In the genomic region with DNA sequence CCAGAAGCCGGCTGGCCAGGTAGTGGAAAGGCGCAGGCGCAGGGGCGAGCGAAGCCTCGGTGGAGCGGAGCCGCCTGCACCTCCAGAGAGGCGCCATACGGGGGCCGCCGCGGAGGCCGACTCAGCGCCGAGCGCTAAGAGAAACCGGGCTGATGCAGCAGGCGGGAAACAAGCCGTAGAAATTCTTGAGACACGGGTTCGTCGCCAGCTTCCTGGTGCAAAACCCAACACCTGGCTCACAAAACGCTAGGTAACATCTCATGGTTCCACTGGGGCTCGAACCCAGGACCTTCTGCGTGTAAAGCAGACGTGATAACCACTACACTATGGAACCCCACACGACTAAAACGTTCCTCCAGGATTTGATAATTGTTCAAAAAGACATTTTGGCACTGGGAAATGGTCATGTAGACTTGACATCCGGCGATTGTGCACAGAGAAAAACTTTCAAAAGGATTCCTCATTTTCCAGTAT, we compare ENCODE assay signal across 1 cellular context.
TF ChIP-seq lines count a peak whose summit lies in the region.

No MANE protein-coding gene starts in this region.

TF ChIP-seq in HepG2, 621 proteins besides CTCF, POLR2A, EP300 and RAD21 (continued from another document and continues in another):
- TF ChIP-seq, protein P1, sequence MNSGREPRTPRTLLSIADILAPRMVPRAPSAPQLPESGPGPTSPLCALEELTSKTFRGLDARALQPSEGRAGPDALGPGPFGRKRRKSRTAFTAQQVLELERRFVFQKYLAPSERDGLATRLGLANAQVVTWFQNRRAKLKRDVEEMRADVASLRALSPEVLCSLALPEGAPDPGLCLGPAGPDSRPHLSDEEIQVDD (CRISPR knock-in tag; IDR thresholded peaks at IDR 0.05; ENCODE audit: borderline replicate concordance) = no peak
- TF ChIP-seq, protein P2, sequence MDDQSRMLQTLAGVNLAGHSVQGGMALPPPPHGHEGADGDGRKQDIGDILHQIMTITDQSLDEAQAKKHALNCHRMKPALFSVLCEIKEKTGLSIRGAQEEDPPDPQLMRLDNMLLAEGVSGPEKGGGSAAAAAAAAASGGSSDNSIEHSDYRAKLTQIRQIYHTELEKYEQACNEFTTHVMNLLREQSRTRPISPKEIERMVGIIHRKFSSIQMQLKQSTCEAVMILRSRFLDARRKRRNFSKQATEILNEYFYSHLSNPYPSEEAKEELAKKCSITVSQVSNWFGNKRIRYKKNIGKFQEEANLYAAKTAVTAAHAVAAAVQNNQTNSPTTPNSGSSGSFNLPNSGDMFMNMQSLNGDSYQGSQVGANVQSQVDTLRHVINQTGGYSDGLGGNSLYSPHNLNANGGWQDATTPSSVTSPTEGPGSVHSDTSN (CRISPR knock-in tag; IDR thresholded peaks at IDR 0.05; ENCODE audit: borderline replicate concordance) = no peak
- TF ChIP-seq ARNT2 (CRISPR knock-in tag; IDR thresholded peaks at IDR 0.05; ENCODE audit: low read depth) (no peak), JDP2 (CRISPR knock-in tag; IDR thresholded peaks at IDR 0.05; ENCODE audit: borderline replicate concordance) (no peak), REL (CRISPR knock-in tag; conservative IDR thresholded peaks at IDR 0.05) (no peak; the same call in 1 of the 2 replicates), ZNF7 (CRISPR knock-in tag; IDR thresholded peaks at IDR 0.05) (no peak), NPAS2 (CRISPR knock-in tag; IDR thresholded peaks at IDR 0.05; ENCODE audit: borderline replicate concordance) (no peak), ZNF572 (CRISPR knock-in tag; IDR thresholded peaks at IDR 0.05) (no peak), ZBTB42 (CRISPR knock-in tag; IDR thresholded peaks at IDR 0.05) (0 out of 2 replicates have a peak, but pooled peaks have one; percentile 67), MTA1 (CRISPR knock-in tag; IDR thresholded peaks at IDR 0.05; ENCODE audit: borderline replicate concordance) (peak; percentile 84; the same call in 1 of the 2 replicates), KAT8 (CRISPR knock-in tag; IDR thresholded peaks at IDR 0.05) (peak; percentile 74), ZNF552 (CRISPR knock-in tag; IDR thresholded peaks at IDR 0.05; ENCODE audit: borderline replicate concordance) (peak; percentile 40; the same call in 1 of the 2 replicates), ZNF143 (CRISPR knock-in tag; IDR thresholded peaks at IDR 0.05) (no peak), TOE1 (CRISPR knock-in tag; IDR thresholded peaks at IDR 0.05) (no peak), TBX3 (IDR thresholded peaks at IDR 0.05; ENCODE audit: borderline replicate concordance) (no peak), CREB1 (IDR thresholded peaks at IDR 0.05) (peak; percentile 36; the same call in 1 of the 2 replicates), CREB1 (CRISPR knock-in tag; IDR thresholded peaks at IDR 0.05) (peak; percentile 82), RXRB (CRISPR knock-in tag; IDR thresholded peaks at IDR 0.05; ENCODE audit: borderline replicate concordance) (peak; percentile 49; the same call in 1 of the 2 replicates), SIX1 (CRISPR knock-in tag; IDR thresholded peaks at IDR 0.05; ENCODE audit: borderline replicate concordance) (no peak), SETDB1 (CRISPR knock-in tag; IDR thresholded peaks at IDR 0.05; ENCODE audit: borderline replicate concordance) (no peak), ZNF484 (CRISPR knock-in tag; IDR thresholded peaks at IDR 0.05; ENCODE audit: borderline replicate concordance, low read depth) (no peak), ZNF234 (CRISPR knock-in tag; conservative IDR thresholded peaks at IDR 0.05) (0 out of 2 replicates have a peak, but pooled peaks have one; percentile 20), ZNF841 (CRISPR knock-in tag; IDR thresholded peaks at IDR 0.05; ENCODE audit: borderline replicate concordance) (no peak), MXI1 (IDR thresholded peaks at IDR 0.05; ENCODE audit: borderline replicate concordance, low read depth, low read length) (no peak; the same call in 2 of the 3 replicates), ZFX (CRISPR knock-in tag; IDR thresholded peaks at IDR 0.05; ENCODE audit: low read depth) (peak; percentile 42; the same call in 1 of the 2 replicates)
- TF ChIP-seq, protein P3, sequence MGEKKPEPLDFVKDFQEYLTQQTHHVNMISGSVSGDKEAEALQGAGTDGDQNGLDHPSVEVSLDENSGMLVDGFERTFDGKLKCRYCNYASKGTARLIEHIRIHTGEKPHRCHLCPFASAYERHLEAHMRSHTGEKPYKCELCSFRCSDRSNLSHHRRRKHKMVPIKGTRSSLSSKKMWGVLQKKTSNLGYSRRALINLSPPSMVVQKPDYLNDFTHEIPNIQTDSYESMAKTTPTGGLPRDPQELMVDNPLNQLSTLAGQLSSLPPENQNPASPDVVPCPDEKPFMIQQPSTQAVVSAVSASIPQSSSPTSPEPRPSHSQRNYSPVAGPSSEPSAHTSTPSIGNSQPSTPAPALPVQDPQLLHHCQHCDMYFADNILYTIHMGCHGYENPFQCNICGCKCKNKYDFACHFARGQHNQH (CRISPR knock-in tag; IDR thresholded peaks at IDR 0.05) = peak; percentile 83; the same call in 1 of the 2 replicates
- TF ChIP-seq, protein P4, sequence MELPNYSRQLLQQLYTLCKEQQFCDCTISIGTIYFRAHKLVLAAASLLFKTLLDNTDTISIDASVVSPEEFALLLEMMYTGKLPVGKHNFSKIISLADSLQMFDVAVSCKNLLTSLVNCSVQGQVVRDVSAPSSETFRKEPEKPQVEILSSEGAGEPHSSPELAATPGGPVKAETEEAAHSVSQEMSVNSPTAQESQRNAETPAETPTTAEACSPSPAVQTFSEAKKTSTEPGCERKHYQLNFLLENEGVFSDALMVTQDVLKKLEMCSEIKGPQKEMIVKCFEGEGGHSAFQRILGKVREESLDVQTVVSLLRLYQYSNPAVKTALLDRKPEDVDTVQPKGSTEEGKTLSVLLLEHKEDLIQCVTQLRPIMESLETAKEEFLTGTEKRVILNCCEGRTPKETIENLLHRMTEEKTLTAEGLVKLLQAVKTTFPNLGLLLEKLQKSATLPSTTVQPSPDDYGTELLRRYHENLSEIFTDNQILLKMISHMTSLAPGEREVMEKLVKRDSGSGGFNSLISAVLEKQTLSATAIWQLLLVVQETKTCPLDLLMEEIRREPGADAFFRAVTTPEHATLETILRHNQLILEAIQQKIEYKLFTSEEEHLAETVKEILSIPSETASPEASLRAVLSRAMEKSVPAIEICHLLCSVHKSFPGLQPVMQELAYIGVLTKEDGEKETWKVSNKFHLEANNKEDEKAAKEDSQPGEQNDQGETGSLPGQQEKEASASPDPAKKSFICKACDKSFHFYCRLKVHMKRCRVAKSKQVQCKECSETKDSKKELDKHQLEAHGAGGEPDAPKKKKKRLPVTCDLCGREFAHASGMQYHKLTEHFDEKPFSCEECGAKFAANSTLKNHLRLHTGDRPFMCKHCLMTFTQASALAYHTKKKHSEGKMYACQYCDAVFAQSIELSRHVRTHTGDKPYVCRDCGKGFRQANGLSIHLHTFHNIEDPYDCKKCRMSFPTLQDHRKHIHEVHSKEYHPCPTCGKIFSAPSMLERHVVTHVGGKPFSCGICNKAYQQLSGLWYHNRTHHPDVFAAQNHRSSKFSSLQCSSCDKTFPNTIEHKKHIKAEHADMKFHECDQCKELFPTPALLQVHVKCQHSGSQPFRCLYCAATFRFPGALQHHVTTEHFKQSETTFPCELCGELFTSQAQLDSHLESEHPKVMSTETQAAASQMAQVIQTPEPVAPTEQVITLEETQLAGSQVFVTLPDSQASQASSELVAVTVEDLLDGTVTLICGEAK (IDR thresholded peaks at IDR 0.05) = no peak
- TF ChIP-seq, protein P4 (CRISPR knock-in tag; IDR thresholded peaks at IDR 0.05) = peak; percentile 71; the same call in 1 of the 2 replicates
- TF ChIP-seq, protein P5, sequence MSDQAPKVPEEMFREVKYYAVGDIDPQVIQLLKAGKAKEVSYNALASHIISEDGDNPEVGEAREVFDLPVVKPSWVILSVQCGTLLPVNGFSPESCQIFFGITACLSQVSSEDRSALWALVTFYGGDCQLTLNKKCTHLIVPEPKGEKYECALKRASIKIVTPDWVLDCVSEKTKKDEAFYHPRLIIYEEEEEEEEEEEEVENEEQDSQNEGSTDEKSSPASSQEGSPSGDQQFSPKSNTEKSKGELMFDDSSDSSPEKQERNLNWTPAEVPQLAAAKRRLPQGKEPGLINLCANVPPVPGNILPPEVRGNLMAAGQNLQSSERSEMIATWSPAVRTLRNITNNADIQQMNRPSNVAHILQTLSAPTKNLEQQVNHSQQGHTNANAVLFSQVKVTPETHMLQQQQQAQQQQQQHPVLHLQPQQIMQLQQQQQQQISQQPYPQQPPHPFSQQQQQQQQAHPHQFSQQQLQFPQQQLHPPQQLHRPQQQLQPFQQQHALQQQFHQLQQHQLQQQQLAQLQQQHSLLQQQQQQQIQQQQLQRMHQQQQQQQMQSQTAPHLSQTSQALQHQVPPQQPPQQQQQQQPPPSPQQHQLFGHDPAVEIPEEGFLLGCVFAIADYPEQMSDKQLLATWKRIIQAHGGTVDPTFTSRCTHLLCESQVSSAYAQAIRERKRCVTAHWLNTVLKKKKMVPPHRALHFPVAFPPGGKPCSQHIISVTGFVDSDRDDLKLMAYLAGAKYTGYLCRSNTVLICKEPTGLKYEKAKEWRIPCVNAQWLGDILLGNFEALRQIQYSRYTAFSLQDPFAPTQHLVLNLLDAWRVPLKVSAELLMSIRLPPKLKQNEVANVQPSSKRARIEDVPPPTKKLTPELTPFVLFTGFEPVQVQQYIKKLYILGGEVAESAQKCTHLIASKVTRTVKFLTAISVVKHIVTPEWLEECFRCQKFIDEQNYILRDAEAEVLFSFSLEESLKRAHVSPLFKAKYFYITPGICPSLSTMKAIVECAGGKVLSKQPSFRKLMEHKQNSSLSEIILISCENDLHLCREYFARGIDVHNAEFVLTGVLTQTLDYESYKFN (CRISPR knock-in tag; conservative IDR thresholded peaks at IDR 0.05) = peak; percentile 49; the same call in 1 of the 2 replicates
- TF ChIP-seq, protein P6, sequence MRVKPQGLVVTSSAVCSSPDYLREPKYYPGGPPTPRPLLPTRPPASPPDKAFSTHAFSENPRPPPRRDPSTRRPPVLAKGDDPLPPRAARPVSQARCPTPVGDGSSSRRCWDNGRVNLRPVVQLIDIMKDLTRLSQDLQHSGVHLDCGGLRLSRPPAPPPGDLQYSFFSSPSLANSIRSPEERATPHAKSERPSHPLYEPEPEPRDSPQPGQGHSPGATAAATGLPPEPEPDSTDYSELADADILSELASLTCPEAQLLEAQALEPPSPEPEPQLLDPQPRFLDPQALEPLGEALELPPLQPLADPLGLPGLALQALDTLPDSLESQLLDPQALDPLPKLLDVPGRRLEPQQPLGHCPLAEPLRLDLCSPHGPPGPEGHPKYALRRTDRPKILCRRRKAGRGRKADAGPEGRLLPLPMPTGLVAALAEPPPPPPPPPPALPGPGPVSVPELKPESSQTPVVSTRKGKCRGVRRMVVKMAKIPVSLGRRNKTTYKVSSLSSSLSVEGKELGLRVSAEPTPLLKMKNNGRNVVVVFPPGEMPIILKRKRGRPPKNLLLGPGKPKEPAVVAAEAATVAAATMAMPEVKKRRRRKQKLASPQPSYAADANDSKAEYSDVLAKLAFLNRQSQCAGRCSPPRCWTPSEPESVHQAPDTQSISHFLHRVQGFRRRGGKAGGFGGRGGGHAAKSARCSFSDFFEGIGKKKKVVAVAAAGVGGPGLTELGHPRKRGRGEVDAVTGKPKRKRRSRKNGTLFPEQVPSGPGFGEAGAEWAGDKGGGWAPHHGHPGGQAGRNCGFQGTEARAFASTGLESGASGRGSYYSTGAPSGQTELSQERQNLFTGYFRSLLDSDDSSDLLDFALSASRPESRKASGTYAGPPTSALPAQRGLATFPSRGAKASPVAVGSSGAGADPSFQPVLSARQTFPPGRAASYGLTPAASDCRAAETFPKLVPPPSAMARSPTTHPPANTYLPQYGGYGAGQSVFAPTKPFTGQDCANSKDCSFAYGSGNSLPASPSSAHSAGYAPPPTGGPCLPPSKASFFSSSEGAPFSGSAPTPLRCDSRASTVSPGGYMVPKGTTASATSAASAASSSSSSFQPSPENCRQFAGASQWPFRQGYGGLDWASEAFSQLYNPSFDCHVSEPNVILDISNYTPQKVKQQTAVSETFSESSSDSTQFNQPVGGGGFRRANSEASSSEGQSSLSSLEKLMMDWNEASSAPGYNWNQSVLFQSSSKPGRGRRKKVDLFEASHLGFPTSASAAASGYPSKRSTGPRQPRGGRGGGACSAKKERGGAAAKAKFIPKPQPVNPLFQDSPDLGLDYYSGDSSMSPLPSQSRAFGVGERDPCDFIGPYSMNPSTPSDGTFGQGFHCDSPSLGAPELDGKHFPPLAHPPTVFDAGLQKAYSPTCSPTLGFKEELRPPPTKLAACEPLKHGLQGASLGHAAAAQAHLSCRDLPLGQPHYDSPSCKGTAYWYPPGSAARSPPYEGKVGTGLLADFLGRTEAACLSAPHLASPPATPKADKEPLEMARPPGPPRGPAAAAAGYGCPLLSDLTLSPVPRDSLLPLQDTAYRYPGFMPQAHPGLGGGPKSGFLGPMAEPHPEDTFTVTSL (CRISPR knock-in tag; IDR thresholded peaks at IDR 0.05; ENCODE audit: borderline replicate concordance) = peak; percentile 51; the same call in 1 of the 2 replicates
- TF ChIP-seq, protein P7, sequence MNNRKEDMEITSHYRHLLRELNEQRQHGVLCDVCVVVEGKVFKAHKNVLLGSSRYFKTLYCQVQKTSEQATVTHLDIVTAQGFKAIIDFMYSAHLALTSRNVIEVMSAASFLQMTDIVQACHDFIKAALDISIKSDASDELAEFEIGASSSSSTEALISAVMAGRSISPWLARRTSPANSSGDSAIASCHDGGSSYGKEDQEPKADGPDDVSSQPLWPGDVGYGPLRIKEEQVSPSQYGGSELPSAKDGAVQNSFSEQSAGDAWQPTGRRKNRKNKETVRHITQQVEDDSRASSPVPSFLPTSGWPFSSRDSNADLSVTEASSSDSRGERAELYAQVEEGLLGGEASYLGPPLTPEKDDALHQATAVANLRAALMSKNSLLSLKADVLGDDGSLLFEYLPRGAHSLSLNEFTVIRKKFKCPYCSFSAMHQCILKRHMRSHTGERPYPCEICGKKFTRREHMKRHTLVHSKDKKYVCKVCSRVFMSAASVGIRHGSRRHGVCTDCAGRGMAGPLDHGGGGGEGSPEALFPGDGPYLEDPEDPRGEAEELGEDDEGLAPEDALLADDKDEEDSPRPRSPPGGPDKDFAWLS (CRISPR knock-in tag; IDR thresholded peaks at IDR 0.05; ENCODE audit: borderline replicate concordance) = no peak
